Comparison of ENCODE assay signal across 2 cellular contexts in genomic region chr7:27269455-27269854, GRCh38.
TF ChIP-seq lines count a peak whose summit lies in the region.

No MANE protein-coding gene starts in this region.

TF ChIP-seq in HepG2, 621 proteins besides CTCF, POLR2A, EP300 and RAD21 (continues in another document):
- TF ChIP-seq BRCA1 (CRISPR knock-in tag; IDR thresholded peaks at IDR 0.05) = no peak
- TF ChIP-seq KLF15 (CRISPR knock-in tag; IDR thresholded peaks at IDR 0.05; ENCODE audit: borderline replicate concordance) = no peak
- TF ChIP-seq ZNF512 (CRISPR knock-in tag; IDR thresholded peaks at IDR 0.05) = no peak
- no peak for TF ChIP-seq REXO4 (CRISPR knock-in tag; IDR thresholded peaks at IDR 0.05; ENCODE audit: borderline replicate concordance)
- TF ChIP-seq ZNF256 (CRISPR knock-in tag; conservative IDR thresholded peaks at IDR 0.05) = no peak
- TF ChIP-seq MYC (CRISPR knock-in tag; IDR thresholded peaks at IDR 0.05; ENCODE audit: borderline replicate concordance) = no peak
- TF ChIP-seq BCLAF1 (IDR thresholded peaks at IDR 0.05) = no peak
- TF ChIP-seq TAF15 (IDR thresholded peaks at IDR 0.05; ENCODE audit: low read depth, low read length, poor library complexity, severe bottlenecking) = no peak
- no peak for TF ChIP-seq AHDC1 (CRISPR knock-in tag; IDR thresholded peaks at IDR 0.05; ENCODE audit: borderline replicate concordance)
- no peak for TF ChIP-seq ZNF720 (CRISPR knock-in tag; IDR thresholded peaks at IDR 0.05)
- no peak for TF ChIP-seq ZNF768 (CRISPR knock-in tag; IDR thresholded peaks at IDR 0.05)
- TF ChIP-seq SALL2 (CRISPR knock-in tag; IDR thresholded peaks at IDR 0.05) = no peak
- no peak for TF ChIP-seq SAFB2 (CRISPR knock-in tag; IDR thresholded peaks at IDR 0.05; ENCODE audit: borderline replicate concordance, low read depth)
- TF ChIP-seq ATM (IDR thresholded peaks at IDR 0.05; ENCODE audit: borderline replicate concordance) = no peak
- TF ChIP-seq CSRNP2 (CRISPR knock-in tag; conservative IDR thresholded peaks at IDR 0.05; ENCODE audit: low read depth) = no peak
- no peak for TF ChIP-seq ZNF557 (CRISPR knock-in tag; IDR thresholded peaks at IDR 0.05)

TF ChIP-seq in K562, 482 proteins besides CTCF, POLR2A, EP300 and RAD21:
- TF ChIP-seq RREB1 (CRISPR knock-in tag; IDR thresholded peaks at IDR 0.05) (no peak), ATF7 (IDR thresholded peaks at IDR 0.05) (no peak), ZBTB11 (CRISPR knock-in tag; IDR thresholded peaks at IDR 0.05) (no peak), CREM (IDR thresholded peaks at IDR 0.05; ENCODE audit: low read depth) (0 out of 2 replicates have a peak, but pooled peaks have one; percentile 37), XRCC3 (IDR thresholded peaks at IDR 0.05) (no peak), ZFP91 (CRISPR knock-in tag; IDR thresholded peaks at IDR 0.05) (no peak), SMARCA5 (IDR thresholded peaks at IDR 0.05) (no peak), E2F6 (IDR thresholded peaks at IDR 0.05; ENCODE audit: borderline replicate concordance in 1 of 2, extremely low read depth in 1 of 2, insufficient read depth in 1 of 2, insufficient read length in 1 of 2, low read depth in 1 of 2, low read length in 1 of 2, poor library complexity in 1 of 2, severe bottlenecking in 1 of 2) (peak in 1 of 2 experiments; percentile 32), ZSCAN32 (CRISPR knock-in tag; IDR thresholded peaks at IDR 0.05) (no peak), ETV1 (tag; conservative IDR thresholded peaks at IDR 0.05; ENCODE audit: low read depth) (no peak), STAT5A (IDR thresholded peaks at IDR 0.05; ENCODE audit: borderline replicate concordance, low read length) (no peak), POU5F1 (IDR thresholded peaks at IDR 0.05; ENCODE audit: borderline replicate concordance, low read depth, low read length, partially characterized antibody) (no peak), RBM15 (IDR thresholded peaks at IDR 0.05; ENCODE audit: insufficient read depth, low read length) (no peak), NCOA2 (IDR thresholded peaks at IDR 0.05; ENCODE audit: partially characterized antibody in 2 of 2) (no peak), DMBX1 (CRISPR knock-in tag; IDR thresholded peaks at IDR 0.05; ENCODE audit: borderline replicate concordance) (no peak), SMC3 (conservative IDR thresholded peaks at IDR 0.05; ENCODE audit: insufficient read depth, low read depth, low read length) (no peak), SLC30A9 (CRISPR knock-in tag; IDR thresholded peaks at IDR 0.05) (no peak), YY1 (IDR thresholded peaks at IDR 0.05; ENCODE audit: borderline replicate concordance in 1 of 3, control insufficient read depth in 1 of 3, extremely low read depth in 1 of 3, insufficient read depth in 3 of 3, insufficient read length in 1 of 3, insufficient replicate concordance in 2 of 3, low read depth in 1 of 3, low read length in 2 of 3) (peak in 1 of 3 experiments; percentile 13), NFYB (IDR thresholded peaks at IDR 0.05; ENCODE audit: extremely low read depth, insufficient read length) (no peak), STAG1 (CRISPR knock-in tag; IDR thresholded peaks at IDR 0.05; ENCODE audit: borderline replicate concordance) (no peak), RBM14 (IDR thresholded peaks at IDR 0.05; ENCODE audit: borderline replicate concordance, insufficient read depth, low read depth, low read length) (no peak), ZNF408 (CRISPR knock-in tag; IDR thresholded peaks at IDR 0.05; ENCODE audit: low read depth) (no peak), BRD4 (IDR thresholded peaks at IDR 0.05) (no peak)
